8 cellular contexts compared by ENCODE assay signal in the genomic region with DNA sequence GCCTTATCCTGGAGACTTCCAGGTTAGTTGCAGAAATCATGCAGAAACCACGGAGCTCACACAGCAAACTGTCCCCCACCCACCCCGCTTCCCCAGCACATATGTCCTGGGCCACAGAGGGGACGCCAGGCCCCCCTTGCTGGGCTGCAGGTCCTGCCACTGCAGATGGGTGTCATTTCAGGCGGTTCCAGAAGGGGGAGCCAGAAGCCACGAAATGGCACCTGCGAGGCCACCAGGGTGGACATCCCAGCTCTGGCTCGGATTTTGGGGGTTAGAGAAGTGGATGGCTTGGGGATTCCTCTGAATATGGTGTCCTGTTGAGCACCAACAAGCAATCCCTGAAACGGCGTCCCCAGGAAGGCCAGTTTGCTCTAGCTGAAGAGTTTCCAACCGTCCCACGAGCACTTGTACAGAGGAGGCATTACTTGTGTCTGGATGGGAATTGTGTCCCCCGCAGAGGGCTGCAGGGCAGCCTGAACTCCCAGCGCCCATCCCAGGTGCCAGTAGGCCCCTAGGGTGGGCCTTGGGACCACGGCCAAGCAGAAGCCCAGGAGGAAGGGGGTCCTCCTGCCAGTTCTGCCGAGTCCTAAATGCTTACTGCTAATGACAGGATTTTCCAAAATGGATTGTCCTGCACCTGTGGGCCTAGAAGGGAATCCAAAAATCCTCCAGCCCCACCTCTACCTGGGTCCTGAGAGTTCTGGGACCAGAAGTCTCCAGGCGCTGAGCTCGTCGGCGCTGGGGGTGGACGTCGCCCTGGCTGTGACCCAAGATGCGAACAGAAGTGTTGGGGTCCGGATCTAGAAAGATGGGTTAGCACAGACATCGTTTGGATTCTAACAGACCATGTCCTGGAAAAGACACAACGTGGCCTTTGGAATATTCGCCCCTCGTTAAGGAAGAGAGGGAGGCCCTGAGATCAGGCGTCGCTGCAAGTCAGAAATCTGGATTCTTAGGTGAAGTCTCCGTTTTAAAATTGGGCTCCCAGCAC. TPM values are rescaled to one million over a fixed set of nuclear protein-coding genes. Genes with fewer than 3 reads are reported as not detected.
DNase-seq lines count a peak whose midpoint lies in the region; ATAC-seq, FAIRE-seq and TF ChIP-seq lines count a peak whose summit lies in the region.

No MANE protein-coding gene starts in this region.

- no peak overlapping the region for H3K27ac ChIP-seq in keratinocyte (ENCODE audit: control insufficient read depth, insufficient read depth, low read length)

- FAIRE-seq in keratinocyte (lab: Jason Lieb, UNC), result no peak

- peaks cover 5% of the 10 kb centered on the region for H4K20me1 ChIP-seq in keratinocyte (ENCODE audit: control insufficient read depth, extremely low read depth, insufficient read depth, low read length)

- no peak overlapping the region for H3K4me3 ChIP-seq in keratinocyte (ENCODE audit: control insufficient read depth in 2 of 3, extremely low read depth in 1 of 3, insufficient read depth in 2 of 3, low read depth in 1 of 3, low read length in 3 of 3)

- H3K4me1 Mint-ChIP-seq in T-helper 2 cell treated with Interferon-gamma antibody and Interleukin-4, amounts not matched to agents 5 μg/mL and 100 μg/mL, for 36 hours (ENCODE audit: low read depth), result peaks cover 5% of the 10 kb centered on the region
- H3K4me1 Mint-ChIP-seq in brain, result peaks cover 24% of the 10 kb centered on the region

- peaks cover 7% of the 10 kb centered on the region for H3K36me3 Mint-ChIP-seq in T-helper 2 cell treated with Interferon-gamma antibody and Interleukin-4, amounts not matched to agents 5 μg/mL and 100 μg/mL, for 36 hours (ENCODE audit: low read depth)
- peaks cover 11% of the 10 kb centered on the region for H3K36me3 Mint-ChIP-seq in brain

- H3K4me1 ChIP-seq in keratinocyte (ENCODE audit: control insufficient read depth, extremely low read depth, insufficient read depth, low read length), result peaks cover 4% of the 10 kb centered on the region

- no peak overlapping the region for H3K9ac ChIP-seq in keratinocyte (ENCODE audit: control insufficient read depth, extremely low read depth, insufficient read depth, low read length)

- no peaks in the 10 kb centered on the region for H3K9me3 Mint-ChIP-seq in T-helper 2 cell treated with Interferon-gamma antibody and Interleukin-4, amounts not matched to agents 5 μg/mL and 100 μg/mL, for 36 hours
- H3K9me3 Mint-ChIP-seq in brain, result no peaks in the 10 kb centered on the region

- H3K79me2 ChIP-seq in keratinocyte (ENCODE audit: control insufficient read depth, insufficient read depth, low read length), result no peaks in the 10 kb centered on the region

- H3K27me3 ChIP-seq in keratinocyte (ENCODE audit: control insufficient read depth, extremely low read depth, insufficient read depth, low read length), result peaks cover 12% of the 10 kb centered on the region

- no peaks in the 10 kb centered on the region for H3K9me3 ChIP-seq in keratinocyte (ENCODE audit: control insufficient read depth, low read depth, low read length)

- DNase-seq in NCI-H2196 (lab: John Stamatoyannopoulos, UW; ENCODE audit: unreplicated experiment) (peak; percentile 62), NCI-H2196 treated with DMSO at 0.1 percent for 48 hours (lab: John Stamatoyannopoulos, UW; ENCODE audit: unreplicated experiment) (no peak), keratinocyte (ENCODE audit: low read depth, low spot score) (no peak)
- DNase-seq in T-helper 2 cell treated with Interferon-gamma antibody and Interleukin-4, amounts not matched to agents 5 μg/mL and 100 μg/mL, for 36 hours (ENCODE audit: low spot score), result peak; percentile 48
- peak; percentile 80 for DNase-seq in stimulated activated CD4-positive, alpha-beta T cell treated with anti-CD3 and anti-CD28 coated beads, Interleukin-4, amount 100 ng/mL, for 24 hours

- no peak overlapping the region for H3K4me3 Mint-ChIP-seq in T-helper 2 cell treated with Interferon-gamma antibody and Interleukin-4, amounts not matched to agents 5 μg/mL and 100 μg/mL, for 36 hours
- H3K4me3 Mint-ChIP-seq in brain, result no peak overlapping the region

- dilution Hi-C loops in keratinocyte (cut with MboI; ENCODE audit: extremely low pct_ligation_motif_present, low sequenced_read_pairs), result no loop called here

- no peak overlapping the region for H3K27ac Mint-ChIP-seq in T-helper 2 cell treated with Interferon-gamma antibody and Interleukin-4, amounts not matched to agents 5 μg/mL and 100 μg/mL, for 36 hours
- peak overlapping the region in 1 of 5 experiments; percentile 30 for H3K27ac Mint-ChIP-seq in brain

- no peaks in the 10 kb centered on the region for H3K27me3 Mint-ChIP-seq in T-helper 2 cell treated with Interferon-gamma antibody and Interleukin-4, amounts not matched to agents 5 μg/mL and 100 μg/mL, for 36 hours (ENCODE audit: low read depth)
- H3K27me3 Mint-ChIP-seq in brain, result no peaks in the 10 kb centered on the region

- TF ChIP-seq CTCF in brain (conservative IDR thresholded peaks at IDR 0.05), result peak; percentile 90 to 93
- TF ChIP-seq CTCF in keratinocyte (optimal IDR thresholded peaks at IDR 0.05 in 1 of 3, IDR thresholded peaks at IDR 0.05 in 1 of 3, conservative IDR thresholded peaks at IDR 0.05 in 1 of 3; ENCODE audit: extremely low read depth in 1 of 3, insufficient read depth in 2 of 3, low read length in 3 of 3), result peak; percentile 72 to 88 (median 85)

- no peak overlapping the region for H3K4me2 ChIP-seq in keratinocyte (ENCODE audit: control insufficient read depth, extremely low read depth, insufficient read depth, low read depth, low read length)

- H3K9me1 ChIP-seq in keratinocyte (ENCODE audit: control insufficient read depth, extremely low read depth, insufficient read depth, low read length), result no peaks in the 10 kb centered on the region

- no peak overlapping the region for H2AFZ ChIP-seq in keratinocyte (ENCODE audit: control insufficient read depth, low read length)

- peak; percentile 50 for ATAC-seq in HG03460 (IDR thresholded peaks at IDR 0.05; ENCODE audit: unreplicated experiment)
- no peak for ATAC-seq in HG02798 (IDR thresholded peaks at IDR 0.05; ENCODE audit: poor library complexity, unreplicated experiment)

- peaks cover 0 to 6% of the 10 kb centered on the region in 2 experiments for H3K36me3 ChIP-seq in keratinocyte (ENCODE audit: control insufficient read depth in 2 of 2, extremely low read depth in 1 of 2, insufficient read depth in 2 of 2, low read length in 2 of 2)

RNA-seq across cellular contexts. Expression of gene NFATC1, which starts 14.6 kb away (rescaled TPM):
- polyA plus RNA-seq in brain (ENCODE audit: insufficient read depth, low read depth, low replicate concordance) (5.5 TPM), keratinocyte (0.27 to 1.4 TPM (median 0.77 TPM) in 3 replicates)
- 4.0 TPM for polyA plus RNA-seq in keratinocyte (2011; ENCODE audit: low read depth)
- polyA plus RNA-seq in keratinocyte (2011; cell fraction: cytosol; rRNA removed), result 0.92 and 1.2 TPM in 2 replicates
- 1.7 and 2.5 TPM in 2 replicates for polyA plus RNA-seq in keratinocyte (2011; cell fraction: nucleus; rRNA removed)
- polyA plus RNA-seq in keratinocyte (2012; ENCODE audit: low replicate concordance), result 1.7 and 3.0 TPM in 2 replicates
- 0.40 to 3.3 TPM (median 1.5 TPM) in 3 replicates for polyA minus RNA-seq in keratinocyte
- polyA minus RNA-seq in keratinocyte (2011; cell fraction: cytosol; rRNA and poly(A)+ RNA removed), result 1.5 TPM
- 1.8 and 2.2 TPM in 2 replicates for polyA minus RNA-seq in keratinocyte (2011; cell fraction: nucleus; rRNA and poly(A)+ RNA removed)

Comparison
In these comparisons a context has a peak if more than half of its experiments do, and no peak if none do; other contexts are left out.
1. DNase-seq: peak in NCI-H2196 (single experiment), T-helper 2 cell treated with Interferon-gamma antibody and Interleukin-4, amounts not matched to agents 5 μg/mL and 100 μg/mL, for 36 hours (single experiment) and stimulated activated CD4-positive, alpha-beta T cell treated with anti-CD3 and anti-CD28 coated beads, Interleukin-4, amount 100 ng/mL, for 24 hours (single experiment); none in NCI-H2196 treated with DMSO at 0.1 percent for 48 hours (single experiment) and keratinocyte (single experiment).